In genomic region chr15:69500339-69500738, GRCh38 we compare ENCODE assay signal across 18 cellular contexts.
"Had no signal": no experiment of that assay in that cellular context is flagged by ENCODE, and none has a peak within 500 bp of the region (broad histone marks: within the 10 kb centered on the region; RNA-seq: fewer than 3 reads in every experiment).

No MANE protein-coding gene starts in this region.

- H3K27me3 ChIP-seq: esophagus muscularis mucosa, tibial artery, uterus had no signal

- H3K9me3 ChIP-seq: esophagus muscularis mucosa, tibial artery, uterus had no signal

- DNase-seq: activated CD4-positive, alpha-beta T cell treated with anti-CD3 and anti-CD28 coated beads for 1 hour; activated CD4-positive, alpha-beta T cell treated with anti-CD3 and anti-CD28 coated beads, Interleukin-2, amount 50 U/mL, for 1 hour; activated CD8-positive, alpha-beta T cell treated with anti-CD3 and anti-CD28 coated beads, Interleukin-2, amount 10 ng/mL, durations not matched to agents 7 days and 5 days; activated gamma-delta T cell; activated naive CD4-positive, alpha-beta T cell treated with anti-CD3 and anti-CD28 coated beads, Interleukin-2, amount 50 U/mL, for 16 hours; activated naive CD8-positive, alpha-beta T cell treated with anti-CD3 and anti-CD28 coated beads, Interleukin-2, amount 50 U/mL, for 24 hours; effector memory CD4-positive, alpha-beta T cell; nephron progenitor cell; stimulated activated CD4-positive, alpha-beta T cell treated with anti-CD3 and anti-CD28 coated beads, Interleukin-1b, Interleukin-23, amount 100 ng/mL, for 48 hours; T-cell; tibial artery; uterus had no signal

- H3K27me3 Mint-ChIP-seq: stimulated activated naive CD8-positive, alpha-beta T cell treated with anti-CD3 and anti-CD28 coated beads, Interleukin-15, Interleukin-2, amounts not matched to agents 100 ng/mL and 50 ng/mL, for 24 hours had no signal

- H3K4me1 Mint-ChIP-seq: T-cell had no signal

- H3K36me3 Mint-ChIP-seq: T-cell had no signal

- ATAC-seq: activated CD8-positive, alpha-beta T cell treated with anti-CD3 and anti-CD28 coated beads, Interleukin-2, amount 10 ng/mL, durations not matched to agents 7 days and 5 days; activated naive CD8-positive, alpha-beta T cell treated with anti-CD3 and anti-CD28 coated beads, Interleukin-2, amount 50 U/mL, for 24 hours had no signal

- H3K27ac ChIP-seq: skin epidermis, tibial artery, uterus had no signal

- H3K4me1 ChIP-seq: tibial artery, uterus had no signal

- H3K4me3 Mint-ChIP-seq: activated CD8-positive, alpha-beta T cell treated with anti-CD3 and anti-CD28 coated beads, Interleukin-2, amount 10 ng/mL, durations not matched to agents 7 days and 5 days; activated naive CD8-positive, alpha-beta T cell treated with anti-CD3 and anti-CD28 coated beads, Interleukin-2, amount 50 U/mL, for 24 hours; activated T-helper 1 cell treated with anti-CD3 and anti-CD28 coated beads, Interleukin-12 subunit alpha, Interleukin-12 subunit beta, Interleukin-2, Interleukin-4 antibody, amounts not matched to agents 30 ng/mL and 10 ng/mL and 1 ng/mL, durations not matched to agents 14 hours and 24 hours and 36 hours; nephron progenitor cell; stimulated activated naive CD8-positive, alpha-beta T cell treated with anti-CD3 and anti-CD28 coated beads, Interleukin-15, Interleukin-2, amounts not matched to agents 100 ng/mL and 50 ng/mL, for 24 hours; T-cell; T-helper 2 cell treated with Interferon-gamma antibody and Interleukin-4, amounts not matched to agents 5 μg/mL and 100 μg/mL, for 36 hours had no signal

- H3K9me3 Mint-ChIP-seq: activated naive CD8-positive, alpha-beta T cell treated with anti-CD3 and anti-CD28 coated beads, Interleukin-2, amount 50 U/mL, for 24 hours; activated T-helper 1 cell treated with anti-CD3 and anti-CD28 coated beads, Interleukin-12 subunit alpha, Interleukin-12 subunit beta, Interleukin-2, Interleukin-4 antibody, amounts not matched to agents 30 ng/mL and 10 ng/mL and 1 ng/mL, durations not matched to agents 14 hours and 24 hours and 36 hours; nephron progenitor cell; stimulated activated naive CD8-positive, alpha-beta T cell treated with anti-CD3 and anti-CD28 coated beads, Interleukin-15, Interleukin-2, amounts not matched to agents 100 ng/mL and 50 ng/mL, for 24 hours; T-cell; T-helper 2 cell treated with Interferon-gamma antibody and Interleukin-4, amounts not matched to agents 5 μg/mL and 100 μg/mL, for 36 hours had no signal

- H3K4me3 ChIP-seq: esophagus muscularis mucosa, lung, skin epidermis, tibial artery, uterus had no signal

- H3K36me3 ChIP-seq: esophagus muscularis mucosa, tibial artery, uterus had no signal

- H3K27ac Mint-ChIP-seq: activated CD8-positive, alpha-beta T cell treated with anti-CD3 and anti-CD28 coated beads, Interleukin-2, amount 10 ng/mL, durations not matched to agents 7 days and 5 days; activated naive CD8-positive, alpha-beta T cell treated with anti-CD3 and anti-CD28 coated beads, Interleukin-2, amount 50 U/mL, for 24 hours; activated T-helper 1 cell treated with anti-CD3 and anti-CD28 coated beads, Interleukin-12 subunit alpha, Interleukin-12 subunit beta, Interleukin-2, Interleukin-4 antibody, amounts not matched to agents 30 ng/mL and 10 ng/mL and 1 ng/mL, durations not matched to agents 14 hours and 24 hours and 36 hours; nephron progenitor cell; stimulated activated naive CD8-positive, alpha-beta T cell treated with anti-CD3 and anti-CD28 coated beads, Interleukin-15, Interleukin-2, amounts not matched to agents 100 ng/mL and 50 ng/mL, for 24 hours; T-cell; T-helper 2 cell treated with Interferon-gamma antibody and Interleukin-4, amounts not matched to agents 5 μg/mL and 100 μg/mL, for 36 hours had no signal
